ENCODE assay signal across 8 cellular contexts in the genomic region with DNA sequence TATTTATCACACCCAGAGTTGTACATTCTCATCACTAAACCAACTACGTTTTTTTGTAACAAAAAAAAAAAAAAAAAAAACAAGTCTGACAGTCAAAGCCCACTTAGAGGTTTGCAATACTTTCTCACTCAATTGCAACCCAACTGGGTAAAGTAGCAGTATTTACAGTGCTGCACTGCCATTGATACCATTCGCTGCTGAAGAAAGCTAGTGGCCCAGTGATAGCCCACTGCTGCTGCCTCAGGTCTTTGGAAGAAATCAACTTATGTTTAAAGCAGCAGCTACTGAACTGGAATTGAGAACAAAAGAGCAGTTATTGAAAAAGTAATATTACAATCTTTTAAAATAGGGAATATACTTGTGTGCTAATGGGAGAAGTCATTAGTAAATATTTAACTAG. TPM values are rescaled to one million over a fixed set of nuclear protein-coding genes. Genes with fewer than 3 reads are reported as not detected.
DNase-seq lines count a peak whose midpoint lies in the region; ATAC-seq and TF ChIP-seq lines count a peak whose summit lies in the region.

No MANE protein-coding gene starts in this region.

- ATAC-seq in naive thymus-derived CD8-positive, alpha-beta T cell, result no peak
- ATAC-seq in HG02623 (IDR thresholded peaks at IDR 0.05; ENCODE audit: unreplicated experiment) (no peak), HG03565 (IDR thresholded peaks at IDR 0.05; ENCODE audit: unreplicated experiment) (no peak)

- CTCF ChIA-PET in BJ (lab: Yijun Ruan, JAX), result interaction anchor here (1.3 to 1.5 kb wide), 3 partner anchors 11 to 181 kb away, joined by 4 to 6 read pairs (median 4); no protein-coding TSS in a partner anchor

- H3K9me3 Mint-ChIP-seq in naive thymus-derived CD8-positive, alpha-beta T cell, result peaks cover 0 to 3% (median 0%) of the 10 kb centered on the region in 9 donors

- H3K36me3 ChIP-seq in BJ (ENCODE audit: control insufficient read depth, insufficient read depth, low read length) (peaks cover 9% of the 10 kb centered on the region), Loucy (ENCODE audit: insufficient read depth, low read length) (peaks cover 55% of the 10 kb centered on the region)

- no peak for TF ChIP-seq CTCF in BJ (IDR thresholded peaks at IDR 0.05; ENCODE audit: insufficient read depth, low read depth, low read length)
- no peak for TF ChIP-seq CTCF in Loucy (conservative IDR thresholded peaks at IDR 0.05; ENCODE audit: low read length)
- no peak for TF ChIP-seq CTCF in choroid plexus epithelial cell (conservative IDR thresholded peaks at IDR 0.05; ENCODE audit: low read depth, low read length)

- H3K9ac ChIP-seq in Loucy (ENCODE audit: low read depth, low read length, poor library complexity, severe bottlenecking), result peak overlapping the region; percentile 99

- H3K79me2 ChIP-seq in Loucy (ENCODE audit: insufficient read depth, low read length), result peaks cover 85% of the 10 kb centered on the region

- peak overlapping the region; percentile 99 for H3K4me2 ChIP-seq in Loucy (ENCODE audit: low read depth, low read length, poor library complexity, severe bottlenecking)

- peaks cover 3% of the 10 kb centered on the region; the same call in 1 of the 2 replicates for H3F3A ChIP-seq in Loucy (ENCODE audit: low read depth)

- H3K27me3 ChIP-seq in BJ (ENCODE audit: control insufficient read depth, insufficient read depth, low read length) (no peaks in the 10 kb centered on the region), Loucy (ENCODE audit: insufficient read depth, low read length, poor library complexity, severe bottlenecking) (peaks cover 10% of the 10 kb centered on the region)

- peaks cover 14 to 58% (median 40%) of the 10 kb centered on the region in 3 donors for H3K36me3 Mint-ChIP-seq in naive thymus-derived CD8-positive, alpha-beta T cell

- DNase-seq in BJ (ENCODE audit: low read depth) (no peak), choroid plexus epithelial cell (ENCODE audit: low read depth) (peak; percentile 38), C1 segment of cervical spinal cord (lab: John Stamatoyannopoulos, UW) (no peak), anterior cingulate cortex (lab: John Stamatoyannopoulos, UW) (no peak)
- no peak for DNase-seq in naive thymus-derived CD8-positive, alpha-beta T cell

- peaks cover 21 to 81% (median 62%) of the 10 kb centered on the region in 4 donors for H3K4me1 Mint-ChIP-seq in naive thymus-derived CD8-positive, alpha-beta T cell

- POLR2A ChIA-PET in BJ (lab: Charles Lee), result interaction anchor here (0.6 kb wide), 1 partner anchor 737 kb away, joined by 4 read pairs; no protein-coding TSS in a partner anchor
- POLR2A ChIA-PET in naive thymus-derived CD8-positive, alpha-beta T cell (lab: Charles Lee), result interaction anchor here (0.7 to 25.8 kb wide), 11 partner anchors 18 to 813 kb away, joined by 3 to 1109 read pairs (median 18); a partner anchor contains a TSS

- peaks cover 0 to 2% (median 0%) of the 10 kb centered on the region in 5 donors for H3K27me3 Mint-ChIP-seq in naive thymus-derived CD8-positive, alpha-beta T cell

- H4K20me1 ChIP-seq in Loucy (ENCODE audit: insufficient read depth, low read length, poor library complexity, severe bottlenecking), result peaks cover 68% of the 10 kb centered on the region

- H3K4me3 Mint-ChIP-seq in naive thymus-derived CD8-positive, alpha-beta T cell, result peak overlapping the region; percentile 80 to 99 (median 92)

- peaks cover 58% of the 10 kb centered on the region for H3K4me1 ChIP-seq in Loucy (ENCODE audit: insufficient read depth, low read length, poor library complexity, severe bottlenecking)

- peak overlapping the region; percentile 86 to 100 (median 92) for H3K27ac Mint-ChIP-seq in naive thymus-derived CD8-positive, alpha-beta T cell

- H3K4me3 ChIP-seq in BJ (ENCODE audit: low read depth, low read length) (peak overlapping the region; percentile 63), Loucy (ENCODE audit: low read length, poor library complexity, severe bottlenecking) (peak overlapping the region; percentile 97), choroid plexus epithelial cell (ENCODE audit: low read depth, low read length) (peak overlapping the region; percentile 78)

- no peaks in the 10 kb centered on the region for H3K9me2 ChIP-seq in Loucy (replicated peaks; ENCODE audit: low read depth, low read length)

- no peak overlapping the region for H2AFZ ChIP-seq in Loucy (ENCODE audit: low read length)

- no peaks in the 10 kb centered on the region for H3K9me3 ChIP-seq in Loucy (ENCODE audit: insufficient read depth, low read depth, low read length)

RNA-seq across cellular contexts. Expression of a gene that starts 2.7 kb away (rescaled TPM):
- 72.8 and 156 TPM in 2 replicates for polyA plus RNA-seq in BJ (2011; rRNA removed)
- polyA minus RNA-seq in BJ (2011; rRNA and poly(A)+ RNA removed), result 146 and 152 TPM in 2 replicates
- 100 to 1,000 TPM; 395 to 403 TPM for total RNA-seq in naive thymus-derived CD8-positive, alpha-beta T cell
- 100 to 1,000 TPM; 179 to 392 (median 281) TPM for polyA plus RNA-seq in naive thymus-derived CD8-positive, alpha-beta T cell

RNA-seq across cellular contexts. Expression of a gene that starts 26.2 kb away (rescaled TPM):
- polyA plus RNA-seq in BJ (2011; rRNA removed), result 12.1 and 25.7 TPM in 2 replicates
- polyA minus RNA-seq in BJ (2011; rRNA and poly(A)+ RNA removed), result 3.3 and 3.5 TPM in 2 replicates
- total RNA-seq in naive thymus-derived CD8-positive, alpha-beta T cell, result 10 to 100 TPM; 35.8 to 36.8 TPM
- polyA plus RNA-seq in naive thymus-derived CD8-positive, alpha-beta T cell, result 10 to 100 TPM; 31.4 to 52.6 (median 49.3) TPM
